Comparison of ENCODE assay signal across 6 cellular contexts in genomic region chr11:66961814-66962213, GRCh38. TPM values are rescaled to one million over a fixed set of nuclear protein-coding genes. Genes with fewer than 3 reads are reported as not detected.
"Had no signal": no experiment of that assay in that cellular context is flagged by ENCODE, and none has a peak within 500 bp of the region (broad histone marks: within the 10 kb centered on the region; RNA-seq: fewer than 3 reads in every experiment).

No MANE protein-coding gene starts in this region.

RNA-seq across cellular contexts. Expression of gene C11orf86, which starts 13.3 kb away (rescaled TPM):
- total RNA-seq: IMR-90, M059J, PC-9, RPMI7951, SJCRH30, T-helper 17 cell had no signal
- polyA plus RNA-seq: IMR-90 had no signal
